In genomic region chrX:136759968-136760367, GRCh38 we compare ENCODE assay signal across 11 cellular contexts. TPM values are rescaled to one million over a fixed set of nuclear protein-coding genes. Genes with fewer than 3 reads are reported as not detected.
DNase-seq lines count a peak whose midpoint lies in the region; ATAC-seq and TF ChIP-seq lines count a peak whose summit lies in the region.
"Had no signal": no experiment of that assay in that cellular context is flagged by ENCODE, and none has a peak within 500 bp of the region (broad histone marks: within the 10 kb centered on the region; RNA-seq: fewer than 3 reads in every experiment).

No MANE protein-coding gene starts in this region.

- H3K27me3 ChIP-seq in NT2/D1 (ENCODE audit: insufficient read depth, insufficient read length) (no peaks in the 10 kb centered on the region), osteoblast (ENCODE audit: insufficient read depth, low read length) (no peaks in the 10 kb centered on the region)

- H3K27ac ChIP-seq in osteoblast (ENCODE audit: low read depth, low read length): no peak overlapping the region
- H3K27ac ChIP-seq: lower lobe of right lung had no signal

- no peak overlapping the region for H2AFZ ChIP-seq in osteoblast (ENCODE audit: low read length)

- no peak overlapping the region for H3K9ac ChIP-seq in NT2/D1 (ENCODE audit: insufficient read length, low read depth)

- H3K4me3 ChIP-seq in NT2/D1 (ENCODE audit: insufficient read length, low read depth) (no peak overlapping the region), osteoblast (ENCODE audit: insufficient read depth, low read length) (no peak overlapping the region)
- H3K4me3 ChIP-seq: HAP-1, lower lobe of right lung had no signal

- peaks cover 20 to 39% (median 32%) of the 10 kb centered on the region in 3 donors for H3K4me1 Mint-ChIP-seq in naive B cell

- H3K36me3 ChIP-seq in NT2/D1 (ENCODE audit: insufficient read depth, insufficient read length, low read length) (no peaks in the 10 kb centered on the region), osteoblast (ENCODE audit: insufficient read depth, low read length) (no peaks in the 10 kb centered on the region)
- H3K36me3 ChIP-seq: HAP-1, lower lobe of right lung had no signal

- peak overlapping the region in 6 of 8 donors; percentile 13 to 73 (median 28) for H3K4me3 Mint-ChIP-seq in naive B cell

- H3K27me3 Mint-ChIP-seq in naive B cell: no peaks in the 10 kb centered on the region

- H3K4me1 ChIP-seq in NT2/D1 (ENCODE audit: insufficient read depth, insufficient read length): no peaks in the 10 kb centered on the region
- H3K4me1 ChIP-seq in osteoblast (ENCODE audit: insufficient read depth, low read length): no peaks in the 10 kb centered on the region
- H3K4me1 ChIP-seq: lower lobe of right lung had no signal

- no peaks in the 10 kb centered on the region for H3K9me3 ChIP-seq in NT2/D1 (ENCODE audit: insufficient read depth, low read length)
- H3K9me3 ChIP-seq in osteoblast (ENCODE audit: low read depth, low read length): no peaks in the 10 kb centered on the region
- H3K9me3 ChIP-seq: HAP-1, lower lobe of right lung had no signal

- peak overlapping the region in 4 of 6 donors; percentile 13 to 91 (median 56) for H3K27ac Mint-ChIP-seq in naive B cell

- no peak for TF ChIP-seq CTCF in osteoblast (IDR thresholded peaks at IDR 0.05; ENCODE audit: extremely low read depth, low read depth, low read length)

- H3K9me3 Mint-ChIP-seq in naive B cell: peaks cover 0 to 4% (median 0%) of the 10 kb centered on the region in 7 donors

- DNase-seq in NT2/D1 (ENCODE audit: low read depth, low spot score) (peak; percentile 35), naive B cell (peak; percentile 32), NCI-H446 treated with DMSO at 0.1 percent for 48 hours (lab: John Stamatoyannopoulos, UW) (no peak), osteoblast (ENCODE audit: insufficient read length, low spot score, missing footprints) (no peak)
- no peak for DNase-seq in stimulated activated CD4-positive, alpha-beta T cell treated with anti-CD3 and anti-CD28 coated beads, Interleukin-2, amount 100 ng/mL, for 24 hours
- no peak for DNase-seq in activated T-cell treated with anti-CD3 and anti-CD28 coated beads, Interleukin-2, amount 50 U/mL, for 1 hour
- DNase-seq: lower lobe of right lung, SW 1271 had no signal

- H3K36me3 Mint-ChIP-seq in naive B cell: no peaks in the 10 kb centered on the region

- peak; percentile 86 for ATAC-seq in GM18867 (IDR thresholded peaks at IDR 0.05; ENCODE audit: unreplicated experiment)
- peak; percentile 72 for ATAC-seq in HG02840 (IDR thresholded peaks at IDR 0.05; ENCODE audit: low FRiP score, unreplicated experiment)
- ATAC-seq in naive B cell (ENCODE audit: low read depth in 2 of 2): peak; percentile 92 to 94

- no peak overlapping the region for H3K4me2 ChIP-seq in osteoblast (ENCODE audit: insufficient read depth, low read length)

- H4K20me1 ChIP-seq in osteoblast (ENCODE audit: insufficient read depth, low read length): no peaks in the 10 kb centered on the region

- no peaks in the 10 kb centered on the region for H3K79me2 ChIP-seq in osteoblast (ENCODE audit: insufficient read depth, low read length)

RNA-seq across cellular contexts. Expression of gene ARHGEF6, which starts 20.8 kb away (rescaled TPM):
- 10 to 100 TPM; 43.9 to 57.0 (median 51.4) TPM for polyA plus RNA-seq in naive B cell (ENCODE audit: low read depth in 6 of 6)
- total RNA-seq in osteoblast: 17.4 and 19.2 TPM in 2 replicates

Comparison
In these comparisons a context has a peak if more than half of its experiments do, and no peak if none do; other contexts are left out.
1. DNase-seq: peak in NT2/D1 (single experiment) and naive B cell (single experiment); none in stimulated activated CD4-positive, alpha-beta T cell treated with anti-CD3 and anti-CD28 coated beads, Interleukin-2, amount 100 ng/mL, for 24 hours (0 of 2), NCI-H446 treated with DMSO at 0.1 percent for 48 hours (single experiment), activated T-cell treated with anti-CD3 and anti-CD28 coated beads, Interleukin-2, amount 50 U/mL, for 1 hour (single experiment) and osteoblast (single experiment).
2. Peak in every context shown above with its lines, with median percentiles within 50 percentile points of each other: ATAC-seq.